8 cellular contexts compared by ENCODE assay signal in genomic region chr5:150544606-150545219, GRCh38. TPM values are rescaled to one million over a fixed set of nuclear protein-coding genes. Genes with fewer than 3 reads are reported as not detected.
DNase-seq lines count a peak whose midpoint lies in the region; ATAC-seq and TF ChIP-seq lines count a peak whose summit lies in the region.

No MANE protein-coding gene starts in this region.

- TF ChIP-seq EP300 in tibial nerve (IDR thresholded peaks at IDR 0.05) = no peak

- in situ Hi-C loops in Panc1 (cut with HindIII; ENCODE audit: low pct_unique_long_range_greater_than_20kb, low sequenced_read_pairs) = no loop called here

- TF ChIP-seq CTCF in CD14-positive monocyte (IDR thresholded peaks at IDR 0.05) (peak; percentile 93), Panc1 (IDR thresholded peaks at IDR 0.05) (peak; percentile 98), omental fat pad (IDR thresholded peaks at IDR 0.05) (peak in 1 of 3 donors; percentile 49), tibial nerve (IDR thresholded peaks at IDR 0.05) (peak; percentile 63 to 86 (median 83))

- H3K4me1 ChIP-seq in Panc1 (ENCODE audit: control insufficient read depth, insufficient read depth, low read length) (no peaks in the 10 kb centered on the region; the same call in 1 of the 2 replicates), tibial nerve (peaks cover 0 to 18% (median 3%) of the 10 kb centered on the region in 4 donors)

- peak overlapping the region in 1 of 7 donors; percentile 81 for H3K27ac Mint-ChIP-seq in CD14-positive monocyte

- no peak for TF ChIP-seq POLR2A in tibial nerve (IDR thresholded peaks at IDR 0.05)

- H3K4me3 ChIP-seq in Panc1 (ENCODE audit: low read depth in 2 of 2, low read length in 2 of 2) = no peak overlapping the region
- H3K4me3 ChIP-seq in tibial nerve = no peak overlapping the region

- H3K36me3 Mint-ChIP-seq in CD14-positive monocyte = peaks cover 77 to 93% of the 10 kb centered on the region in 2 donors

- H3K27me3 Mint-ChIP-seq in CD14-positive monocyte (ENCODE audit: low read depth in 3 of 3) = peaks cover 0 to 2% (median 1%) of the 10 kb centered on the region in 3 donors

- DNase-seq in CD14-positive monocyte (ENCODE audit: low spot score) (peak; percentile 68), Panc1 (ENCODE audit: low read depth, low spot score) (peak; percentile 51), fibroblast of the conjunctiva (ENCODE audit: low read depth) (peak; percentile 34), omental fat pad (ENCODE audit: low spot score) (peak; percentile 52), tibial nerve (ENCODE audit: low spot score in 2 of 2) (peak; percentile 47 to 59)
- peak; percentile 83 for DNase-seq in activated T-cell treated with anti-CD3 and anti-CD28 coated beads, Interleukin-2, amount 50 U/mL, for 48 hours

- peak overlapping the region; percentile 39; the same call in 1 of the 2 replicates for H3K27ac ChIP-seq in Panc1 (ENCODE audit: low read length)
- H3K27ac ChIP-seq in tibial nerve = peak overlapping the region in 3 of 4 donors; percentile 26 to 60 (median 41)

- BruUV-seq in Panc1 (replicated peaks; lab: Mats Ljungman, UMichigan) = no TSS peak

- H3K9me3 ChIP-seq in Panc1 (ENCODE audit: control insufficient read depth, insufficient read depth, low read depth, low read length) = no peaks in the 10 kb centered on the region
- no peaks in the 10 kb centered on the region for H3K9me3 ChIP-seq in tibial nerve

- peaks cover 7% of the 10 kb centered on the region for H3K4me1 Mint-ChIP-seq in CD14-positive monocyte

- POLR2A ChIA-PET in Panc1 (lab: Charles Lee) = no interaction called here

- intact Hi-C loops in CD14-positive monocyte (cut with micrococcal nuclease) = loop anchor here in 1 of 2 donors (5.0 kb wide), 1 partner anchor 87 kb away; no protein-coding TSS in a partner anchor
- intact Hi-C loops in Panc1 (cut with micrococcal nuclease; ENCODE audit: unreplicated experiment) = loop anchor here (5.0 kb wide), 1 partner anchor 82 kb away; no protein-coding TSS in a partner anchor

- CTCF ChIA-PET in Panc1 (lab: Charles Lee) = interaction anchor here (0.5 to 1.1 kb wide), 4 partner anchors 15 to 185 kb away, joined by 3 to 9 read pairs (median 6); no protein-coding TSS in a partner anchor

- no peak overlapping the region for H3K4me3 Mint-ChIP-seq in CD14-positive monocyte

- H3K9me3 Mint-ChIP-seq in CD14-positive monocyte = no peaks in the 10 kb centered on the region

- 32 to 42% methylated on average over 4 to 5 of the region's 8 CpGs for WGBS in tibial nerve, 2 donors

- H3K27me3 ChIP-seq in Panc1 (ENCODE audit: control insufficient read depth, insufficient read depth, low read length) (no peaks in the 10 kb centered on the region), tibial nerve (no peaks in the 10 kb centered on the region)

- ATAC-seq in GM19035 (IDR thresholded peaks at IDR 0.05; ENCODE audit: unreplicated experiment) = peak; percentile 95
- peak; percentile 96 for ATAC-seq in HG03280 (IDR thresholded peaks at IDR 0.05; ENCODE audit: unreplicated experiment)
- peak; percentile 89 for ATAC-seq in Panc1
- no peak for ATAC-seq in omental fat pad (ENCODE audit: low FRiP score)

- H3K36me3 ChIP-seq in Panc1 (ENCODE audit: control insufficient read depth, insufficient read depth, low read length) (peaks cover 11% of the 10 kb centered on the region), tibial nerve (peaks cover 2 to 98% (median 33%) of the 10 kb centered on the region in 3 donors)

RNA-seq across cellular contexts. Expression of gene NDST1, which starts 36.8 kb away (rescaled TPM):
- polyA plus RNA-seq in CD14-positive monocyte = 1 to 10 TPM; 7.0 to 7.5 TPM
- 142 TPM for total RNA-seq in Panc1 (2021; ENCODE audit: unreplicated experiment)
- 80.5 TPM for polyA plus RNA-seq in Panc1 (2012; ENCODE audit: insufficient read length)
- total RNA-seq in omental fat pad = 10 to 100 TPM; 45.4 to 86.5 (median 81.2) TPM
- 100 to 1,000 TPM in 2 of 4 donors, 10 to 100 TPM in 2; 53.2 to 137 (median 104) TPM for total RNA-seq in tibial nerve
